In genomic region chr4:86220137-86220536, GRCh38 we compare ENCODE assay signal across 1 cellular context.
TF ChIP-seq lines count a peak whose summit lies in the region.

No MANE protein-coding gene starts in this region.

TF ChIP-seq in HEK293, 187 proteins besides CTCF, POLR2A, EP300 and RAD21 (continued from another document):
- TF ChIP-seq ZNF148 (tag by site-specific recombination; IDR thresholded peaks at IDR 0.05; ENCODE audit: borderline replicate concordance), result no peak
- TF ChIP-seq ZNF701 (tag by site-specific recombination; IDR thresholded peaks at IDR 0.05), result no peak
- TF ChIP-seq SCRT2 (tag by site-specific recombination; IDR thresholded peaks at IDR 0.05), result no peak
- TF ChIP-seq ZNF2 (tag by site-specific recombination; IDR thresholded peaks at IDR 0.05), result no peak
- peak; percentile 21; the same call in 1 of the 2 replicates for TF ChIP-seq ZNF362 (tag by site-specific recombination; IDR thresholded peaks at IDR 0.05)
- no peak for TF ChIP-seq ZSCAN30 (tag by site-specific recombination; IDR thresholded peaks at IDR 0.05)
